Comparison of ENCODE assay signal across 2 cellular contexts in the genomic region with DNA sequence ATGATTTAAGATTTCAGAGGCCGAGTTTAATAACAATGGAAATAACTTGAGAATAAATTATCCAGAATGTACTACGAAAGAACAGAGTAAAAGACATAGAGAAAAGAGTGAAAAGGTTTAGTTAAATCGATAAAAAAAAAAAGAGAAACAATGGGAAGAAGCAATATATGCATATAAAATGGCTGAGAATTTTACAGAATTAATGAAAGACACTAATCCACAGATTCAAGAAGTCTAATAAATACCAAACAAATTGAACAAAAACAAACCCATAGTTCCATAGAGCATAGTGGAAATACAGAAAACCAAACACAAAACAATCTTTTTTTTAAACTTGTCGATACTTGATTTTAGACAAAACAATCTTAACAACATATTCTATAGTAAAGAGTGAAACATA.
TF ChIP-seq lines count a peak whose summit lies in the region.

No MANE protein-coding gene starts in this region.

TF ChIP-seq in K562, 482 proteins besides CTCF, POLR2A, EP300 and RAD21:
- TF ChIP-seq DDX20 (tag; IDR thresholded peaks at IDR 0.05; ENCODE audit: low read depth) (no peak), STAT6 (CRISPR knock-in tag; IDR thresholded peaks at IDR 0.05) (no peak), ZNF232 (CRISPR knock-in tag; IDR thresholded peaks at IDR 0.05) (no peak), POLR3G (IDR thresholded peaks at IDR 0.05; ENCODE audit: extremely low read depth, insufficient read length, insufficient replicate concordance) (no peak), ZBTB8A (IDR thresholded peaks at IDR 0.05; ENCODE audit: partially characterized antibody) (no peak), ZNF134 (CRISPR knock-in tag; conservative IDR thresholded peaks at IDR 0.05) (no peak), ZFP1 (CRISPR knock-in tag; IDR thresholded peaks at IDR 0.05) (no peak), ZNF224 (CRISPR knock-in tag; IDR thresholded peaks at IDR 0.05) (no peak), MIER1 (IDR thresholded peaks at IDR 0.05; ENCODE audit: low read depth) (no peak), SUPT5H (IDR thresholded peaks at IDR 0.05) (no peak), MEIS2 (IDR thresholded peaks at IDR 0.05; ENCODE audit: partially characterized antibody) (no peak), EZH2 (IDR thresholded peaks at IDR 0.05; ENCODE audit: borderline replicate concordance, low read depth, low read length) (no peak), ZNF830 (CRISPR knock-in tag; IDR thresholded peaks at IDR 0.05) (no peak)
- TF ChIP-seq, protein P1, sequence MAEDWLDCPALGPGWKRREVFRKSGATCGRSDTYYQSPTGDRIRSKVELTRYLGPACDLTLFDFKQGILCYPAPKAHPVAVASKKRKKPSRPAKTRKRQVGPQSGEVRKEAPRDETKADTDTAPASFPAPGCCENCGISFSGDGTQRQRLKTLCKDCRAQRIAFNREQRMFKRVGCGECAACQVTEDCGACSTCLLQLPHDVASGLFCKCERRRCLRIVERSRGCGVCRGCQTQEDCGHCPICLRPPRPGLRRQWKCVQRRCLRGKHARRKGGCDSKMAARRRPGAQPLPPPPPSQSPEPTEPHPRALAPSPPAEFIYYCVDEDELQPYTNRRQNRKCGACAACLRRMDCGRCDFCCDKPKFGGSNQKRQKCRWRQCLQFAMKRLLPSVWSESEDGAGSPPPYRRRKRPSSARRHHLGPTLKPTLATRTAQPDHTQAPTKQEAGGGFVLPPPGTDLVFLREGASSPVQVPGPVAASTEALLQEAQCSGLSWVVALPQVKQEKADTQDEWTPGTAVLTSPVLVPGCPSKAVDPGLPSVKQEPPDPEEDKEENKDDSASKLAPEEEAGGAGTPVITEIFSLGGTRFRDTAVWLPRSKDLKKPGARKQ (CRISPR knock-in tag; IDR thresholded peaks at IDR 0.05), result no peak
- TF ChIP-seq, protein P2, sequence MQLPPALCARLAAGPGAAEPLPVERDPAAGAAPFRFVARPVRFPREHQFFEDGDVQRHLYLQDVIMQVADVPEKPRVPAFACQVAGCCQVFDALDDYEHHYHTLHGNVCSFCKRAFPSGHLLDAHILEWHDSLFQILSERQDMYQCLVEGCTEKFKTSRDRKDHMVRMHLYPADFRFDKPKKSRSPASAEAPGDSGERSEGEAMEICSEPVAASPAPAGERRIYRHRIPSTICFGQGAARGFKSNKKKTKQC (CRISPR knock-in tag; IDR thresholded peaks at IDR 0.05), result no peak

TF ChIP-seq in neural cell, 6 proteins besides CTCF, POLR2A, EP300 and RAD21:
- no peak for TF ChIP-seq POLR2AphosphoS5 (IDR thresholded peaks at IDR 0.05)
- no peak for TF ChIP-seq EZH2 (IDR thresholded peaks at IDR 0.05; ENCODE audit: borderline replicate concordance, insufficient read depth, low read length, poor library complexity, severe bottlenecking)
- TF ChIP-seq TAF1 (IDR thresholded peaks at IDR 0.05; ENCODE audit: low read depth), result no peak
- no peak for TF ChIP-seq REST (IDR thresholded peaks at IDR 0.05; ENCODE audit: borderline replicate concordance)
- no peak for TF ChIP-seq SMC3 (conservative IDR thresholded peaks at IDR 0.05; ENCODE audit: poor library complexity)
- no peak for TF ChIP-seq MXI1 (conservative IDR thresholded peaks at IDR 0.05; ENCODE audit: poor library complexity, severe bottlenecking)
